ENCODE assay signal across 18 cellular contexts in the genomic region with DNA sequence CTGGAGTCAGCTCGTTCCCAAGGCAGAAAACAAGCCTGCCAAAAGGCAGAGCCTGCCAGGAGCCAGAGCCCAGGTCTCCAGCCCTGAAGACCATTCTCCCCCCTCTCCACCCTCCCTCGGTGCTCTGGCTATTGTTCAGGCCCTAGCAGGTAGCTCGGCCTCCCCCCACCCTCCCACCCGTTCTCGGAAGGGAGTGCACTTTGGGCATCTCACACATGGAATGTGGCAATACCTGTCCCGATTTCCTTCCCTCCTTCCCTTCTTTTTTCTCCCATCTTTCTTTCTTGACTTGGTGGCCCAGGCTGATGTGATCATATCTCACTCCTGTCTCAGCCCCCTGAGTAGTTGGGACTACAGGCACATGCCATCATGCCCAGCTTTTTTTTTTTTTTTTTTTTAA. TPM values are rescaled to one million over a fixed set of nuclear protein-coding genes. Genes with fewer than 3 reads are reported as not detected.
A peak's percentile ranks its signal among the peaks of the same experiment; 100 is the strongest.
DNase-seq lines count a peak whose midpoint lies in the region; ATAC-seq, FAIRE-seq and TF ChIP-seq lines count a peak whose summit lies in the region.
"Had no signal": no experiment of that assay in that cellular context is flagged by ENCODE, and none has a peak within 500 bp of the region (broad histone marks: within the 10 kb centered on the region; RNA-seq: fewer than 3 reads in every experiment).

No MANE protein-coding gene starts in this region.

- DNase-seq in activated naive CD4-positive, alpha-beta T cell treated with anti-CD3 and anti-CD28 coated beads, Interleukin-2, amount 50 U/mL, for 72 hours (ENCODE audit: low spot score in 2 of 2): no peak
- no peak for DNase-seq in activated naive CD4-positive, alpha-beta T cell treated with anti-CD3 and anti-CD28 coated beads, Interleukin-2, amount 50 U/mL, for 16 hours
- DNase-seq in nephron progenitor cell (no peak), spleen (peak; percentile 33), natural killer cell (no peak), WERI-Rb-1 (no peak), frontal cortex (ENCODE audit: low spot score in 2 of 2) (no peak)
- DNase-seq: AML-193; Caco-2; CD4-positive, alpha-beta T cell; GDM1; GOT3 had no signal

- H3K36me3 ChIP-seq in spleen (no peaks in the 10 kb centered on the region), WERI-Rb-1 (no peaks in the 10 kb centered on the region)
- H3K36me3 ChIP-seq: HAP-1 had no signal

- no peaks in the 10 kb centered on the region for H3K9me3 ChIP-seq in spleen
- H3K9me3 ChIP-seq in WERI-Rb-1 (ENCODE audit: severe bottlenecking): no peaks in the 10 kb centered on the region
- H3K9me3 ChIP-seq: A549, Caco-2, HAP-1 had no signal

- H3K4me3 Mint-ChIP-seq in nephron progenitor cell: no peak overlapping the region
- H3K4me3 Mint-ChIP-seq in natural killer cell: no peak overlapping the region
- H3K4me3 Mint-ChIP-seq: CD4-positive, alpha-beta T cell had no signal

- no peaks in the 10 kb centered on the region for H3K36me3 Mint-ChIP-seq in activated naive CD4-positive, alpha-beta T cell treated with anti-CD3 and anti-CD28 coated beads, Interleukin-2, amount 50 U/mL, for 72 hours
- H3K36me3 Mint-ChIP-seq in nephron progenitor cell (ENCODE audit: low read depth): no peaks in the 10 kb centered on the region
- H3K36me3 Mint-ChIP-seq in natural killer cell: no peaks in the 10 kb centered on the region

- peaks cover 5% of the 10 kb centered on the region for H3K27me3 Mint-ChIP-seq in nephron progenitor cell (ENCODE audit: low read depth, poor library complexity)
- no peaks in the 10 kb centered on the region for H3K27me3 Mint-ChIP-seq in natural killer cell (ENCODE audit: low read depth in 2 of 2)
- H3K27me3 Mint-ChIP-seq: CD4-positive, alpha-beta T cell had no signal

- TF ChIP-seq CTCF in nephron progenitor cell (IDR thresholded peaks at IDR 0.05): no peak
- no peak for TF ChIP-seq CTCF in spleen (IDR thresholded peaks at IDR 0.05 in 8 of 11, conservative IDR thresholded peaks at IDR 0.05 in 3 of 11)
- TF ChIP-seq CTCF in natural killer cell (IDR thresholded peaks at IDR 0.05): no peak
- TF ChIP-seq CTCF in WERI-Rb-1 (IDR thresholded peaks at IDR 0.05; ENCODE audit: low read depth, low read length): no peak

- no peak for ATAC-seq in activated naive CD4-positive, alpha-beta T cell treated with anti-CD3 and anti-CD28 coated beads, Interleukin-2, amount 50 U/mL, for 72 hours
- ATAC-seq in natural killer cell: no peak
- ATAC-seq: A549 had no signal

- no peaks in the 10 kb centered on the region for H3K9me3 Mint-ChIP-seq in activated naive CD4-positive, alpha-beta T cell treated with anti-CD3 and anti-CD28 coated beads, Interleukin-2, amount 50 U/mL, for 72 hours
- no peaks in the 10 kb centered on the region for H3K9me3 Mint-ChIP-seq in nephron progenitor cell
- no peaks in the 10 kb centered on the region for H3K9me3 Mint-ChIP-seq in natural killer cell
- H3K9me3 Mint-ChIP-seq: CD4-positive, alpha-beta T cell had no signal

- H3K27ac ChIP-seq in spleen: no peak overlapping the region
- H3K27ac ChIP-seq in WERI-Rb-1: no peak overlapping the region
- H3K27ac ChIP-seq: 22Rv1, A549, C4-2B had no signal

- no peak for FAIRE-seq in frontal cortex (lab: Jason Lieb, UNC)
- FAIRE-seq: A549, D721Med had no signal

- 71 to 85% (median 79%) methylated on average over 6 of the region's 6 CpGs for WGBS in spleen, 5 donors

- H3K4me3 ChIP-seq in spleen (no peak overlapping the region), WERI-Rb-1 (ENCODE audit: low read depth, low read length) (no peak overlapping the region)
- H3K4me3 ChIP-seq: A549, HAP-1 had no signal

- H3K4me1 Mint-ChIP-seq in nephron progenitor cell (peaks cover 4% of the 10 kb centered on the region), natural killer cell (no peaks in the 10 kb centered on the region)

- TF ChIP-seq POLR2A in spleen (IDR thresholded peaks at IDR 0.05): no peak

- intact Hi-C loops in spleen (cut with DNase I; ENCODE audit: low total_unique reads) (no loop called here), natural killer cell (cut with micrococcal nuclease) (no loop called here)

- H3K27ac Mint-ChIP-seq in activated naive CD4-positive, alpha-beta T cell treated with anti-CD3 and anti-CD28 coated beads, Interleukin-2, amount 50 U/mL, for 72 hours: peak overlapping the region; percentile 53 to 88
- peak overlapping the region; percentile 51 for H3K27ac Mint-ChIP-seq in nephron progenitor cell
- no peak overlapping the region for H3K27ac Mint-ChIP-seq in natural killer cell
- H3K27ac Mint-ChIP-seq: CD4-positive, alpha-beta T cell had no signal

- no peaks in the 10 kb centered on the region for H3K4me1 ChIP-seq in spleen
- H3K4me1 ChIP-seq: Caco-2, HAP-1 had no signal

- H3K27me3 ChIP-seq in spleen (replicated peaks in 1 of 7) (no peaks in the 10 kb centered on the region), WERI-Rb-1 (ENCODE audit: insufficient read depth, low read depth, severe bottlenecking) (no peaks in the 10 kb centered on the region)

RNA-seq across cellular contexts. Expression of a gene that starts 12.4 kb away (rescaled TPM):
- under 1 TPM in 1 of 2 donors, not detected in 1; 0.51 TPM for total RNA-seq in activated naive CD4-positive, alpha-beta T cell treated with anti-CD3 and anti-CD28 coated beads, Interleukin-2, amount 50 U/mL, for 72 hours
- total RNA-seq in spleen (not detected), natural killer cell (not detected), frontal cortex (1.2 TPM)
- under 1 TPM in 2 of 3 donors, not detected in 1; 0.02 to 0.12 TPM for polyA plus RNA-seq in spleen
- total RNA-seq: Caco-2; CD4-positive, alpha-beta T cell had no signal
- polyA plus RNA-seq: BJ had no signal

RNA-seq across cellular contexts. Expression of a gene that starts 41.9 kb away (rescaled TPM):
- total RNA-seq in activated naive CD4-positive, alpha-beta T cell treated with anti-CD3 and anti-CD28 coated beads, Interleukin-2, amount 50 U/mL, for 72 hours: 1 to 10 TPM; 3.1 to 5.6 TPM
- total RNA-seq in spleen (10 to 100 TPM; 13.0 to 23.4 (median 17.4) TPM), natural killer cell (10 to 100 TPM; 15.9 to 31.3 (median 29.3) TPM), frontal cortex (4.9 TPM)
- polyA plus RNA-seq in spleen: 1 to 10 TPM; 3.0 to 7.6 (median 3.4) TPM

RNA-seq across cellular contexts. Expression of a gene that starts 42.7 kb away (rescaled TPM):
- total RNA-seq in activated naive CD4-positive, alpha-beta T cell treated with anti-CD3 and anti-CD28 coated beads, Interleukin-2, amount 50 U/mL, for 72 hours: 10 to 100 TPM; 39.8 to 50.6 TPM
- total RNA-seq in spleen (10 to 100 TPM; 35.0 to 78.4 (median 49.5) TPM), natural killer cell (10 to 100 TPM; 64.7 to 86.0 (median 84.8) TPM), frontal cortex (3.7 TPM)
- 10 to 100 TPM; 17.7 to 25.4 (median 18.9) TPM for polyA plus RNA-seq in spleen

Comparison
In these comparisons a context has a peak if more than half of its experiments do, and no peak if none do; other contexts are left out.
1. H3K27ac Mint-ChIP-seq: peak in activated naive CD4-positive, alpha-beta T cell treated with anti-CD3 and anti-CD28 coated beads, Interleukin-2, amount 50 U/mL, for 72 hours (2 of 2) and nephron progenitor cell (single experiment); none in natural killer cell (0 of 2).